In genomic region chr6:27687154-27688013, GRCh38 we compare ENCODE assay signal across 1 cellular context.
TF ChIP-seq lines count a peak whose summit lies in the region.

No MANE protein-coding gene starts in this region.

TF ChIP-seq in GM12878, 131 proteins besides CTCF, POLR2A, EP300 and RAD21 (continued from another document):
- 0 out of 2 replicates have a peak, but pooled peaks have one; percentile 30 for TF ChIP-seq NR2F1 (conservative IDR thresholded peaks at IDR 0.05)
- peak in 1 of 2 experiments; percentile 40; a peak in 1 of 4 replicates for TF ChIP-seq IKZF2 (IDR thresholded peaks at IDR 0.05)
- TF ChIP-seq SMC3 (IDR thresholded peaks at IDR 0.05; ENCODE audit: borderline replicate concordance, low read length): peak; percentile 81; the same call in 1 of the 2 replicates
- no peak for TF ChIP-seq PAX8 (IDR thresholded peaks at IDR 0.05)
- no peak for TF ChIP-seq USF2 (IDR thresholded peaks at IDR 0.05; ENCODE audit: borderline replicate concordance, low read depth, low read length)
- peak; percentile 63; the same call in 1 of the 2 replicates for TF ChIP-seq CBFB (IDR thresholded peaks at IDR 0.05; ENCODE audit: low read depth)
- TF ChIP-seq EGR1 (IDR thresholded peaks at IDR 0.05; ENCODE audit: borderline replicate concordance in 1 of 2, low read depth in 2 of 2, low read length in 2 of 2): no peak
- no peak for TF ChIP-seq NKRF (conservative IDR thresholded peaks at IDR 0.05)
- TF ChIP-seq BHLHE40 (IDR thresholded peaks at IDR 0.05; ENCODE audit: borderline replicate concordance in 1 of 2, low read depth in 2 of 2, low read length in 1 of 2): peak in 1 of 2 experiments; percentile 34; a peak in 2 of 4 replicates
- no peak for TF ChIP-seq CHD1 (IDR thresholded peaks at IDR 0.05; ENCODE audit: low read depth, low read length)
